ENCODE assay signal across 12 cellular contexts in the genomic region with DNA sequence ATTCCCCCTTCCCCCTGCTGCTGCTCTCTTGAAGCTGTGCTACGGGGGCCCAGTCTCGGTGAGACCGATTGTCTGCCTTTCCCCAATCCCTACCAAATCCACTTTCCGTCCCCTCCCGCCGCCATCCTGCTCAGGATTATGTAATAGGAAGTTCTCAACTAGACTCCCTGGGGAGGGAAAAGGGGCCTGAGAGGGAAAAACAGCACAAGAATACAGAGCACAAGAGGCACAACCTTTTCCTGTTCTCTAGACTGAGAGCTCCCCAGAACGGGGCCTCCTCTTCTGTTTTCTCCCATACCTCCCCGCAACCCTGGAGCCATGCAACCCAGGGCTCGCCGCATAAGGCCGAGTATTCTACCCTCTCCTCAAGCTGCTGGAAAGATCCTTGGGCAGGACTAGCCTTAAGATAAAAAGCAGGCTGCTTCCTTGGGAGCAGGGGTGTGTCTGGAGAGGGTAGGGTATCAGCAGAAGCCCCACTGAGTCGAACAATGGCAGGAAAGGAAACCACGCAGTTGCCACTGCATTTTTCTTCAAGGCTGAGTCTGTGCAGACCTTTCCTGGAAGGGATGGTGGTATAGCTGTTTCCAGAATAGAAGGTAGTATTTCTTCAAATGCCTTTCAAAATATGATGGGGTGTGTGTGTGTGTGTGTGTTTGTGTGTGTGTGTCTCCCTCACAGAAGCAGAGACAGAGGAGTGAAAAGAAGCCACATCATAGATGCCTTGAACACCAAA. TPM values are rescaled to one million over a fixed set of nuclear protein-coding genes. Genes with fewer than 3 reads are reported as not detected.
DNase-seq lines count a peak whose midpoint lies in the region; ATAC-seq and TF ChIP-seq lines count a peak whose summit lies in the region.
"Had no signal": no experiment of that assay in that cellular context is flagged by ENCODE, and none has a peak within 500 bp of the region (broad histone marks: within the 10 kb centered on the region; RNA-seq: fewer than 3 reads in every experiment).

No MANE protein-coding gene starts in this region.

- intact Hi-C loops in activated CD8-positive, alpha-beta T cell treated with anti-CD3 and anti-CD28 coated beads for 36 hours (cut with micrococcal nuclease), result no loop called here
- intact Hi-C loops in sigmoid colon (cut with DNase I), result no loop called here

- CTCF ChIA-PET in activated CD8-positive, alpha-beta T cell treated with anti-CD3 and anti-CD28 coated beads for 36 hours (lab: Charles Lee), result interaction anchor here (1.0 to 2.4 kb wide), 2 partner anchors 11 to 40 kb away, joined by 3 to 10 read pairs; no protein-coding TSS in a partner anchor

- no peaks in the 10 kb centered on the region for H3K27me3 Mint-ChIP-seq in activated CD8-positive, alpha-beta T cell treated with anti-CD3 and anti-CD28 coated beads for 36 hours

- H3K36me3 Mint-ChIP-seq in activated CD8-positive, alpha-beta T cell treated with anti-CD3 and anti-CD28 coated beads for 36 hours (ENCODE audit: low read depth), result peaks cover 8% of the 10 kb centered on the region

- TF ChIP-seq POLR2A in sigmoid colon (IDR thresholded peaks at IDR 0.05), result no peak

- peaks cover 3% of the 10 kb centered on the region; the same call in 1 of the 2 replicates for H3K4me1 ChIP-seq in iPS DF 6.9 (ENCODE audit: control insufficient read depth, insufficient read depth, low read length)
- H3K4me1 ChIP-seq in sigmoid colon, result peaks cover 0 to 22% (median 15%) of the 10 kb centered on the region in 4 donors

- H3K4me3 ChIP-seq in Jurkat, Clone E6-1 (ENCODE audit: low read length), result no peak overlapping the region
- H3K4me3 ChIP-seq in iPS DF 6.9 (ENCODE audit: low read length), result no peak overlapping the region
- H3K4me3 ChIP-seq in sigmoid colon, result no peak overlapping the region

- peak; percentile 61 for ATAC-seq in activated CD8-positive, alpha-beta T cell treated with anti-CD3 and anti-CD28 coated beads for 36 hours
- ATAC-seq in GM19395 (IDR thresholded peaks at IDR 0.05; ENCODE audit: unreplicated experiment), result no peak

- no CpG with 5 or more reads among the region's 13 CpGs for WGBS in iPS DF 6.9 (ENCODE audit: insufficient coverage, insufficient read length)
- WGBS in sigmoid colon, 2 donors, result 64 to 87% methylated on average over 13 of the region's 13 CpGs

- H3K27me3 ChIP-seq in iPS DF 6.9 (ENCODE audit: control insufficient read depth, insufficient read depth, low read length), result no peaks in the 10 kb centered on the region
- no peaks in the 10 kb centered on the region for H3K27me3 ChIP-seq in sigmoid colon

- peaks cover 4% of the 10 kb centered on the region for H3K9me3 Mint-ChIP-seq in activated CD8-positive, alpha-beta T cell treated with anti-CD3 and anti-CD28 coated beads for 36 hours

- TF ChIP-seq CTCF in activated CD8-positive, alpha-beta T cell treated with anti-CD3 and anti-CD28 coated beads for 36 hours (IDR thresholded peaks at IDR 0.05), result no peak
- TF ChIP-seq CTCF in sigmoid colon (IDR thresholded peaks at IDR 0.05), result no peak

- no peak overlapping the region for H3K4me3 Mint-ChIP-seq in activated CD8-positive, alpha-beta T cell treated with anti-CD3 and anti-CD28 coated beads for 36 hours

- peaks cover 9% of the 10 kb centered on the region for H3K4me1 Mint-ChIP-seq in activated CD8-positive, alpha-beta T cell treated with anti-CD3 and anti-CD28 coated beads for 36 hours (ENCODE audit: low read depth)

- POLR2A ChIA-PET in activated CD8-positive, alpha-beta T cell treated with anti-CD3 and anti-CD28 coated beads for 36 hours (lab: Charles Lee), result interaction anchor here (1.2 to 1.5 kb wide), 2 partner anchors 15 to 365 kb away, joined by 3 read pairs; no protein-coding TSS in a partner anchor

- H3K9me3 ChIP-seq in iPS DF 6.9 (ENCODE audit: control insufficient read depth, insufficient read depth, low read length), result no peaks in the 10 kb centered on the region
- no peaks in the 10 kb centered on the region for H3K9me3 ChIP-seq in sigmoid colon

- DNase-seq in Jurkat, Clone E6-1 (ENCODE audit: low read depth, low spot score), result peak; percentile 35
- DNase-seq in activated CD8-positive, alpha-beta T cell treated with anti-CD3 and anti-CD28 coated beads for 36 hours, result peak; percentile 12
- DNase-seq in iPS DF 6.9 (ENCODE audit: low read depth, low spot score) (peak; percentile 27), sigmoid colon (peak; percentile 44), NCI-H128 (lab: John Stamatoyannopoulos, UW; ENCODE audit: unreplicated experiment) (no peak)
- no peak for DNase-seq in central memory CD4-positive, alpha-beta T cell
- DNase-seq: activated T-cell treated with anti-CD3 and anti-CD28 coated beads, Interleukin-2, amount 50 U/mL, for 48 hours; DMS 273 treated with DMSO at 0.1 percent for 48 hours; effector memory CD4-positive, alpha-beta T cell; NK-92 treated with Interleukin-12 subunit alpha and Interleukin-12 subunit beta, amount 100 ng/mL, for 24 hours; T-helper 2 cell had no signal

- TF ChIP-seq EP300 in sigmoid colon (IDR thresholded peaks at IDR 0.05), result no peak

- no peak overlapping the region for H3K27ac Mint-ChIP-seq in activated CD8-positive, alpha-beta T cell treated with anti-CD3 and anti-CD28 coated beads for 36 hours

- H3K27ac ChIP-seq in iPS DF 6.9 (ENCODE audit: low read length), result no peak overlapping the region
- H3K27ac ChIP-seq in sigmoid colon, result peak overlapping the region; percentile 23 to 39 (median 32)

- H3K36me3 ChIP-seq in iPS DF 6.9 (ENCODE audit: control insufficient read depth, insufficient read depth, low read length) (no peaks in the 10 kb centered on the region), sigmoid colon (no peaks in the 10 kb centered on the region)

RNA-seq across cellular contexts. Expression of a gene that starts 12.9 kb away (rescaled TPM):
- polyA plus RNA-seq in Jurkat, Clone E6-1 (2012; ENCODE audit: insufficient read depth, insufficient read length), result 2.1 TPM
- 1 to 10 TPM; 4.1 to 5.5 TPM for total RNA-seq in activated CD8-positive, alpha-beta T cell treated with anti-CD3 and anti-CD28 coated beads for 36 hours
- 10 to 100 TPM in 3 of 4 donors, 1 to 10 TPM in 1; 3.9 to 23.5 (median 20.0) TPM for total RNA-seq in sigmoid colon
- polyA plus RNA-seq in sigmoid colon, result 10 to 100 TPM in 1 of 3 donors, 1 to 10 TPM in 2; 3.0 to 23.4 (median 5.5) TPM

RNA-seq across cellular contexts. Expression of a gene that starts 34.4 kb away (rescaled TPM):
- 68.5 TPM for polyA plus RNA-seq in Jurkat, Clone E6-1 (2012; ENCODE audit: insufficient read depth, insufficient read length)
- total RNA-seq in activated CD8-positive, alpha-beta T cell treated with anti-CD3 and anti-CD28 coated beads for 36 hours, result 10 to 100 TPM; 35.3 to 38.4 TPM
- 10 to 100 TPM; 12.1 to 59.9 (median 36.1) TPM for total RNA-seq in sigmoid colon
- 10 to 100 TPM; 27.0 to 56.5 (median 35.6) TPM for polyA plus RNA-seq in sigmoid colon

RNA-seq across cellular contexts. Expression of a gene that starts 34.7 kb away (rescaled TPM):
- 8.1 TPM for polyA plus RNA-seq in Jurkat, Clone E6-1 (2012; ENCODE audit: insufficient read depth, insufficient read length)
- 1 to 10 TPM; 5.8 to 5.9 TPM for total RNA-seq in activated CD8-positive, alpha-beta T cell treated with anti-CD3 and anti-CD28 coated beads for 36 hours
- 1 to 10 TPM in 1 of 4 donors, under 1 TPM in 3; 0.28 to 1.4 (median 0.51) TPM for total RNA-seq in sigmoid colon
- polyA plus RNA-seq in sigmoid colon, result 1 to 10 TPM in 1 of 3 donors, under 1 TPM in 2; under 0.01 to 1.6 (median 0.46) TPM

Comparison
In these comparisons a context has a peak if more than half of its experiments do, and no peak if none do; other contexts are left out.
1. DNase-seq: peak in Jurkat, Clone E6-1 (single experiment), activated CD8-positive, alpha-beta T cell treated with anti-CD3 and anti-CD28 coated beads for 36 hours (single experiment), iPS DF 6.9 (single experiment) and sigmoid colon (single experiment); none in NCI-H128 (single experiment) and central memory CD4-positive, alpha-beta T cell (single experiment).